ENCODE assay signal across 10 cellular contexts in the genomic region with DNA sequence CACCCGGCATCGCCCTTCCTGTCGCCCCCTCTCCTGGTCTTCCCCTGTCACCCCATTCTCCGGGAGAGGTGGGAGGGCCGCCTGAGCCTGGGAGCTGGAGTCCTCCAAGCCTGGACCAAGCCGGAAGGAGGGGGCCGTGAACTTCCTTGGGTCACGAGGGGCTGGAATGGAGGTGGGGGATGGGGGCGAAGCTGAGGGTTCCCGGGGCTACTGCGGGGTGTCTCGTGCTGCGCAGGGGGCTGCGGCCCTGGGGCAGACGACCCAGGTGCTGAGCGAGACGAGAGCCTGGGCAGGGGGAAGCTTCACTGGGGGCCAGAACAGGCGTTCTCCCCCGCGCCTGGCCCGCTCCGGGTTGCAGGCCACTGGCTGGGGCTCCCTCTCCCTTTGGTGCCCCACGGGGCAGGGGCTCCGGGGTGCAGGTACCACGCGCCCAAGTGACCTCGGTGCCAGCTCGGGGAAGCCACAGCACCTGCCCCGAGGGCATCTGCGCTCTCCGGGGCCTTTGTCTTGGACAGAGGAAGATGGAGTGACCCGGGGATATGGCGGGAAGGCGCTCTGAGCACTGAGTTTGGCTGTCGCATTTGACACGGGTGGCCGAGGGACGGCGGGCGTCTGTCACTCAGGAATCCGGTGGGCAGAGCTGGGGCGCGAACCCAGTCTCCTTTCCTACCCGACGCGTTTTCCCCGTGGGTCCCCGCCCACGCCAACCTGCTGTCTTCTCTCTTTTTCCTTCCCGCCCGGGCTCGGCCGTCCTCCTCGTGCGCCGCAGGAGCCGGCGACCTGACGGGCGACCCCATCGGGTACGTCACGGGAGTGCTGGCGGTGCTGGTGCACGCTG. TPM values are rescaled to one million over a fixed set of nuclear protein-coding genes. Genes with fewer than 3 reads are reported as not detected.
DNase-seq lines count a peak whose midpoint lies in the region; ATAC-seq and TF ChIP-seq lines count a peak whose summit lies in the region.
"Had no signal": no experiment of that assay in that cellular context is flagged by ENCODE, and none has a peak within 500 bp of the region (broad histone marks: within the 10 kb centered on the region; RNA-seq: fewer than 3 reads in every experiment).

No MANE protein-coding gene starts in this region.

- H3K27me3 Mint-ChIP-seq in activated T-helper 1 cell treated with anti-CD3 and anti-CD28 coated beads, Interleukin-12 subunit alpha, Interleukin-12 subunit beta, Interleukin-2, Interleukin-4 antibody, amounts not matched to agents 30 ng/mL and 10 ng/mL and 1 ng/mL, durations not matched to agents 14 hours and 24 hours and 36 hours (ENCODE audit: insufficient read depth) = peaks cover 63% of the 10 kb centered on the region

- H3K4me3 ChIP-seq in upper lobe of left lung (peak overlapping the region in 3 of 4 donors; percentile 45 to 51 (median 48)), Peyer's patch (peak overlapping the region in 1 of 4 donors; percentile 60)

- H3K4me1 ChIP-seq in upper lobe of left lung = peaks cover 31 to 40% (median 37%) of the 10 kb centered on the region in 4 donors
- peaks cover 7 to 36% (median 24%) of the 10 kb centered on the region in 4 donors for H3K4me1 ChIP-seq in Peyer's patch

- intact Hi-C loops in activated T-helper 1 cell treated with anti-CD3 and anti-CD28 coated beads, Interleukin-12 subunit alpha, Interleukin-12 subunit beta, Interleukin-2, Interleukin-4 antibody, amounts not matched to agents 30 ng/mL and 10 ng/mL and 1 ng/mL, durations not matched to agents 14 hours and 24 hours and 36 hours (cut with micrococcal nuclease) = loop anchor here (2.0 to 10.0 kb wide), 5 partner anchors 77 to 567 kb away; a partner anchor contains a TSS

- 9 to 21% methylated on average over 25 to 52 of the region's 65 CpGs for WGBS in upper lobe of left lung, 2 donors

- TF ChIP-seq CTCF in upper lobe of left lung (IDR thresholded peaks at IDR 0.05) (no peak), Peyer's patch (IDR thresholded peaks at IDR 0.05) (no peak)

- H3K36me3 Mint-ChIP-seq in activated T-helper 1 cell treated with anti-CD3 and anti-CD28 coated beads, Interleukin-12 subunit alpha, Interleukin-12 subunit beta, Interleukin-2, Interleukin-4 antibody, amounts not matched to agents 30 ng/mL and 10 ng/mL and 1 ng/mL, durations not matched to agents 14 hours and 24 hours and 36 hours (ENCODE audit: low read depth) = no peaks in the 10 kb centered on the region

- no peak for ATAC-seq in upper lobe of left lung (ENCODE audit: low FRiP score in 2 of 2)
- ATAC-seq in HG02938 (IDR thresholded peaks at IDR 0.05; ENCODE audit: unreplicated experiment) = no peak

- H3K4me3 Mint-ChIP-seq in activated T-helper 1 cell treated with anti-CD3 and anti-CD28 coated beads, Interleukin-12 subunit alpha, Interleukin-12 subunit beta, Interleukin-2, Interleukin-4 antibody, amounts not matched to agents 30 ng/mL and 10 ng/mL and 1 ng/mL, durations not matched to agents 14 hours and 24 hours and 36 hours = peak overlapping the region; percentile 64

- DNase-seq in stimulated activated CD4-positive, alpha-beta T cell treated with anti-CD3 and anti-CD28 coated beads, Interleukin-12 subunit alpha, Interleukin-12 subunit beta, amount 100 ng/mL, for 4 hours = peak; percentile 16
- no peak for DNase-seq in stimulated activated CD4-positive, alpha-beta T cell treated with anti-CD3 and anti-CD28 coated beads, Interleukin-2, amount 100 ng/mL, for 48 hours
- DNase-seq in activated T-helper 1 cell treated with anti-CD3 and anti-CD28 coated beads, Interleukin-12 subunit alpha, Interleukin-12 subunit beta, Interleukin-2, Interleukin-4 antibody, amounts not matched to agents 30 ng/mL and 10 ng/mL and 1 ng/mL, durations not matched to agents 14 hours and 24 hours and 36 hours (ENCODE audit: low spot score) = no peak
- DNase-seq in islet precursor cell (peak; percentile 54), upper lobe of left lung (peak in 1 of 2 donors; percentile 79), Peyer's patch (no peak)
- no peak for DNase-seq in effector CD4-positive, alpha-beta T cell

- H3K36me3 ChIP-seq in upper lobe of left lung = no peaks in the 10 kb centered on the region
- no peaks in the 10 kb centered on the region for H3K36me3 ChIP-seq in Peyer's patch

- no peak for TF ChIP-seq POLR2A in upper lobe of left lung (IDR thresholded peaks at IDR 0.05)
- TF ChIP-seq POLR2A in Peyer's patch (IDR thresholded peaks at IDR 0.05) = no peak

- no peaks in the 10 kb centered on the region for H3K9me3 Mint-ChIP-seq in activated T-helper 1 cell treated with anti-CD3 and anti-CD28 coated beads, Interleukin-12 subunit alpha, Interleukin-12 subunit beta, Interleukin-2, Interleukin-4 antibody, amounts not matched to agents 30 ng/mL and 10 ng/mL and 1 ng/mL, durations not matched to agents 14 hours and 24 hours and 36 hours

- H3K27me3 ChIP-seq in upper lobe of left lung = peaks cover 0 to 44% (median 31%) of the 10 kb centered on the region in 4 donors
- peaks cover 0 to 27% of the 10 kb centered on the region in 2 donors for H3K27me3 ChIP-seq in Peyer's patch

- H3K27ac ChIP-seq in upper lobe of left lung (no peak overlapping the region), Peyer's patch (no peak overlapping the region)

- TF ChIP-seq EP300 in upper lobe of left lung (IDR thresholded peaks at IDR 0.05) = no peak

- peaks cover 15% of the 10 kb centered on the region for H3K4me1 Mint-ChIP-seq in activated T-helper 1 cell treated with anti-CD3 and anti-CD28 coated beads, Interleukin-12 subunit alpha, Interleukin-12 subunit beta, Interleukin-2, Interleukin-4 antibody, amounts not matched to agents 30 ng/mL and 10 ng/mL and 1 ng/mL, durations not matched to agents 14 hours and 24 hours and 36 hours (ENCODE audit: low read depth)

- H3K9me3 ChIP-seq in upper lobe of left lung (no peaks in the 10 kb centered on the region), Peyer's patch (no peaks in the 10 kb centered on the region)

- no peak overlapping the region for H3K27ac Mint-ChIP-seq in activated T-helper 1 cell treated with anti-CD3 and anti-CD28 coated beads, Interleukin-12 subunit alpha, Interleukin-12 subunit beta, Interleukin-2, Interleukin-4 antibody, amounts not matched to agents 30 ng/mL and 10 ng/mL and 1 ng/mL, durations not matched to agents 14 hours and 24 hours and 36 hours

RNA-seq across cellular contexts. Expression of a gene that starts 1.2 kb away (rescaled TPM):
- total RNA-seq in activated T-helper 1 cell treated with anti-CD3 and anti-CD28 coated beads, Interleukin-12 subunit alpha, Interleukin-12 subunit beta, Interleukin-2, Interleukin-4 antibody, amounts not matched to agents 30 ng/mL and 10 ng/mL and 1 ng/mL, durations not matched to agents 14 hours and 24 hours and 36 hours = not detected in 2 replicates
- total RNA-seq in upper lobe of left lung (under 1 TPM in 1 of 6 donors, not detected in 5; 0.13 TPM), Peyer's patch (under 1 TPM in 1 of 4 donors, not detected in 3; 0.47 TPM)
- total RNA-seq: activated CD8-positive, alpha-beta memory T cell treated with anti-CD3 and anti-CD28 coated beads for 36 hours; dermis blood vessel endothelial cell had no signal

Comparison
In these comparisons a context has a peak if more than half of its experiments do, and no peak if none do; other contexts are left out.
1. DNase-seq: peak in stimulated activated CD4-positive, alpha-beta T cell treated with anti-CD3 and anti-CD28 coated beads, Interleukin-12 subunit alpha, Interleukin-12 subunit beta, amount 100 ng/mL, for 4 hours (single experiment) and islet precursor cell (single experiment); none in stimulated activated CD4-positive, alpha-beta T cell treated with anti-CD3 and anti-CD28 coated beads, Interleukin-2, amount 100 ng/mL, for 48 hours (0 of 2), activated T-helper 1 cell treated with anti-CD3 and anti-CD28 coated beads, Interleukin-12 subunit alpha, Interleukin-12 subunit beta, Interleukin-2, Interleukin-4 antibody, amounts not matched to agents 30 ng/mL and 10 ng/mL and 1 ng/mL, durations not matched to agents 14 hours and 24 hours and 36 hours (single experiment), effector CD4-positive, alpha-beta T cell (single experiment) and Peyer's patch (0 of 3).